Comparison of ENCODE assay signal across 18 cellular contexts in the genomic region with DNA sequence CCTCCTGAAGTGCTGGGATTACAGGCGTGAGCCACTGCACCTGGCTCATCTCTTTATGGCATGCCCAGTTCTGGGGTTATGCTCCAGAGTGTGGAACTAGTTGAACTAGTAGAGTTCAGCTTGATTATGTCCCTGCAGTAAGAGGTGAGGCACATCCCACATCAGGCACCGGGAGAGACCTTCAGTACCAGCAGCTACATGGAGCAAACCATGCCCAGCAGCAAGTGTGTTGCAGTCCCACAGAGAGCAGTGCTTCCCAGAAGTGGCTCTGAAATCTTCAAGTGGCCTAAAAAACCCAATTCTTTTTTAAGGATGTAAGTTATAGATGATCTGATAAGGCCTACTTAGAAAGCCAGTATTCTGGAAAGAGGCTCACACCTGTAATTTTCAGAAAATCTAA.
DNase-seq lines count a peak whose midpoint lies in the region; ATAC-seq and TF ChIP-seq lines count a peak whose summit lies in the region.
"Had no signal": no experiment of that assay in that cellular context is flagged by ENCODE, and none has a peak within 500 bp of the region (broad histone marks: within the 10 kb centered on the region; RNA-seq: fewer than 3 reads in every experiment).

No MANE protein-coding gene starts in this region.

- H3K36me3 ChIP-seq in MM.1S (replicated peaks; ENCODE audit: insufficient read depth, low read length), result no peaks in the 10 kb centered on the region
- H3K36me3 ChIP-seq in rectal smooth muscle tissue (ENCODE audit: control insufficient read depth, insufficient read depth, low read length), result no peaks in the 10 kb centered on the region
- no peaks in the 10 kb centered on the region for H3K36me3 ChIP-seq in body of pancreas (replicated peaks in 1 of 2; ENCODE audit: insufficient read depth in 1 of 2, low read depth in 2 of 2)

- H3K4me1 ChIP-seq in MM.1S (ENCODE audit: low read length) (peaks cover 23% of the 10 kb centered on the region), rectal smooth muscle tissue (ENCODE audit: control insufficient read depth, insufficient read depth, low read length) (peaks cover 7% of the 10 kb centered on the region), body of pancreas (no peaks in the 10 kb centered on the region)

- H3K27me3 Mint-ChIP-seq in activated T-cell treated with anti-CD3 and anti-CD28 coated beads, Interleukin-2, amount 50 U/mL, for 72 hours (ENCODE audit: low read depth), result peaks cover 12% of the 10 kb centered on the region
- H3K27me3 Mint-ChIP-seq: CD4-positive, alpha-beta T cell had no signal

- no peaks in the 10 kb centered on the region for H3K27me3 ChIP-seq in MM.1S (replicated peaks; ENCODE audit: insufficient read depth, low read length)
- no peaks in the 10 kb centered on the region for H3K27me3 ChIP-seq in rectal smooth muscle tissue (ENCODE audit: control insufficient read depth, insufficient read depth, low read length)
- H3K27me3 ChIP-seq in body of pancreas, result no peaks in the 10 kb centered on the region

- no peaks in the 10 kb centered on the region for H3K9me2 ChIP-seq in MM.1S (replicated peaks; ENCODE audit: insufficient read depth, low read length)

- peaks cover 15% of the 10 kb centered on the region for H3F3A ChIP-seq in MM.1S (ENCODE audit: insufficient read depth, low read length)

- peak overlapping the region; percentile 38; the same call in 1 of the 2 replicates for H3K4me2 ChIP-seq in MM.1S (ENCODE audit: low read depth, low read length)

- H3K4me3 Mint-ChIP-seq in activated T-cell treated with anti-CD3 and anti-CD28 coated beads, Interleukin-2, amount 50 U/mL, for 72 hours, result no peak overlapping the region
- H3K4me3 Mint-ChIP-seq: CD4-positive, alpha-beta T cell had no signal

- H3K4me3 ChIP-seq in MM.1S (ENCODE audit: low read length), result no peak overlapping the region
- no peak overlapping the region for H3K4me3 ChIP-seq in rectal smooth muscle tissue (ENCODE audit: low read length)
- H3K4me3 ChIP-seq in body of pancreas, result no peak overlapping the region
- H3K4me3 ChIP-seq: K562, SK-N-MC had no signal

- intact Hi-C loops in body of pancreas (cut with DNase I), result loop anchor here (10.0 kb wide), 1 partner anchor 513 kb away; no protein-coding TSS in a partner anchor

- H3K27ac ChIP-seq in MM.1S (ENCODE audit: low read length), result peak overlapping the region; percentile 48; the same call in 1 of the 2 replicates
- peak overlapping the region; percentile 6 for H3K27ac ChIP-seq in rectal smooth muscle tissue (ENCODE audit: low read depth, low read length)
- H3K27ac ChIP-seq in body of pancreas, result no peak overlapping the region
- H3K27ac ChIP-seq: 22Rv1, SK-N-MC had no signal

- TF ChIP-seq POLR2A in body of pancreas (IDR thresholded peaks at IDR 0.05), result no peak

- ATAC-seq in activated T-cell treated with anti-CD3 and anti-CD28 coated beads, Interleukin-2, amount 50 U/mL, for 72 hours (replicated peaks in 1 of 2), result peak; percentile 36 to 37
- peak; percentile 42 for ATAC-seq in esophagus mucosa
- no peak for ATAC-seq in GM21381 (IDR thresholded peaks at IDR 0.05; ENCODE audit: unreplicated experiment)
- no peak for ATAC-seq in HG02885 (IDR thresholded peaks at IDR 0.05; ENCODE audit: poor library complexity, unreplicated experiment)
- ATAC-seq in body of pancreas, result no peak
- ATAC-seq: K562 had no signal

- H4K20me1 ChIP-seq in MM.1S (ENCODE audit: insufficient read depth, low read length), result no peaks in the 10 kb centered on the region

- WGBS in body of pancreas, 2 donors, result 95 to 100% methylated on average over 2 of the region's 2 CpGs

- H2AFZ ChIP-seq in MM.1S (ENCODE audit: low read length), result no peak overlapping the region

- H3K27ac Mint-ChIP-seq in activated T-cell treated with anti-CD3 and anti-CD28 coated beads, Interleukin-2, amount 50 U/mL, for 72 hours, result no peak overlapping the region
- H3K27ac Mint-ChIP-seq: CD4-positive, alpha-beta T cell had no signal

- no peaks in the 10 kb centered on the region for H3K9me3 ChIP-seq in MM.1S (replicated peaks; ENCODE audit: insufficient read depth, low read length)
- H3K9me3 ChIP-seq in body of pancreas, result no peaks in the 10 kb centered on the region

- H3K9ac ChIP-seq in MM.1S (ENCODE audit: low read length), result no peak overlapping the region
- no peak overlapping the region for H3K9ac ChIP-seq in rectal smooth muscle tissue (ENCODE audit: low read length)

- H3K36me3 Mint-ChIP-seq in activated T-cell treated with anti-CD3 and anti-CD28 coated beads, Interleukin-2, amount 50 U/mL, for 72 hours (ENCODE audit: insufficient read depth in 2 of 2), result peaks cover 0 to 6% of the 10 kb centered on the region in 2 donors

- TF ChIP-seq CTCF in MM.1S (IDR thresholded peaks at IDR 0.05; ENCODE audit: low read length), result no peak
- TF ChIP-seq CTCF in body of pancreas (IDR thresholded peaks at IDR 0.05), result no peak

- DNase-seq in activated T-cell treated with anti-CD3 and anti-CD28 coated beads, Interleukin-2, amount 50 U/mL, for 72 hours, result no peak
- no peak for DNase-seq in activated T-cell treated with anti-CD3 and anti-CD28 coated beads, Interleukin-2, amount 50 U/mL, for 1 hour
- DNase-seq in MM.1S (no peak), body of pancreas (no peak)
- DNase-seq: CD4-positive, alpha-beta T cell; GDM1; Kasumi-1; NCI-H1694; NCI-H2029 treated with DMSO at 0.1 percent for 48 hours; NCI-H526 treated with DMSO at 0.1 percent for 48 hours; SIG-M5 had no signal

- no peaks in the 10 kb centered on the region for H3K4me1 Mint-ChIP-seq in activated T-cell treated with anti-CD3 and anti-CD28 coated beads, Interleukin-2, amount 50 U/mL, for 72 hours (ENCODE audit: low read depth)

- peaks cover 7% of the 10 kb centered on the region in 2 donors for H3K9me3 Mint-ChIP-seq in activated T-cell treated with anti-CD3 and anti-CD28 coated beads, Interleukin-2, amount 50 U/mL, for 72 hours
- H3K9me3 Mint-ChIP-seq: CD4-positive, alpha-beta T cell had no signal

- no peaks in the 10 kb centered on the region for H3K79me2 ChIP-seq in MM.1S (ENCODE audit: low read length)

Comparison
In these comparisons a context has a peak if more than half of its experiments do, and no peak if none do; other contexts are left out.
1. ATAC-seq: peak in activated T-cell treated with anti-CD3 and anti-CD28 coated beads, Interleukin-2, amount 50 U/mL, for 72 hours (2 of 2) and esophagus mucosa (single experiment); none in GM21381 (single experiment), HG02885 (single experiment) and body of pancreas (single experiment).
2. H3K27ac ChIP-seq: peak in MM.1S (single experiment) and rectal smooth muscle tissue (single experiment); none in body of pancreas (0 of 4).